In genomic region chr15:79322306-79322705, GRCh38 we compare ENCODE assay signal across 37 cellular contexts. TPM values are rescaled to one million over a fixed set of nuclear protein-coding genes. Genes with fewer than 3 reads are reported as not detected.
"Had no signal": no experiment of that assay in that cellular context is flagged by ENCODE, and none has a peak within 500 bp of the region (broad histone marks: within the 10 kb centered on the region; RNA-seq: fewer than 3 reads in every experiment).

No MANE protein-coding gene starts in this region.

- H3K4me3 Mint-ChIP-seq: dendritic cell treated with granulocyte-macrophage colony-stimulating factor and Interleukin-4, amounts not matched to agents 40 ng/mL and 50 ng/mL, for 4 days; endodermal cell; naive thymus-derived CD4-positive, alpha-beta T cell; nephron; stimulated activated effector memory CD8-positive, alpha-beta T cell treated with anti-CD3 and anti-CD28 coated beads, Interleukin-12 subunit alpha, Interleukin-12 subunit beta, amount 100 ng/mL, for 72 hours had no signal

- H3K36me3 ChIP-seq: ovary had no signal

- DNase-seq: colonic mucosa; effector CD8-positive, alpha-beta T cell; endodermal cell; esophagus squamous epithelium; foreskin melanocyte; glutamatergic neuron; heart right ventricle; hippocampal formation; left cardiac atrium; left lung; mesendoderm; midbrain; naive thymus-derived CD4-positive, alpha-beta T cell; occipital lobe; ovary; posterior cingulate gyrus; psoas muscle; right cardiac atrium; sigmoid colon; stimulated activated CD4-positive, alpha-beta T cell treated with anti-CD3 and anti-CD28 coated beads, Interleukin-2, amount 100 ng/mL, for 24 hours; stimulated activated CD4-positive, alpha-beta T cell treated with anti-CD3 and anti-CD28 coated beads, Interleukin-4, amount 100 ng/mL, for 24 hours; stimulated activated naive CD4-positive, alpha-beta T cell treated with Interleukin-2 at 50 U/mL for 16 hours; stomach; testis had no signal

- H3K9me3 Mint-ChIP-seq: dendritic cell treated with granulocyte-macrophage colony-stimulating factor and Interleukin-4, amounts not matched to agents 40 ng/mL and 50 ng/mL, for 4 days; stimulated activated effector memory CD8-positive, alpha-beta T cell treated with anti-CD3 and anti-CD28 coated beads, Interleukin-12 subunit alpha, Interleukin-12 subunit beta, amount 100 ng/mL, for 72 hours had no signal

- ATAC-seq: heart right ventricle; left cardiac atrium; left lung; naive thymus-derived CD4-positive, alpha-beta T cell; psoas muscle; stimulated activated effector memory CD8-positive, alpha-beta T cell treated with anti-CD3 and anti-CD28 coated beads, Interleukin-12 subunit alpha, Interleukin-12 subunit beta, amount 100 ng/mL, for 72 hours had no signal

- H3K9me3 ChIP-seq: colonic mucosa, esophagus squamous epithelium, heart right ventricle, left lung, ovary, psoas muscle, sigmoid colon, stomach, testis, upper lobe of left lung had no signal

- H3K27ac Mint-ChIP-seq: dendritic cell treated with granulocyte-macrophage colony-stimulating factor and Interleukin-4, amounts not matched to agents 40 ng/mL and 50 ng/mL, for 4 days; endodermal cell; naive thymus-derived CD4-positive, alpha-beta T cell; nephron; stimulated activated effector memory CD8-positive, alpha-beta T cell treated with anti-CD3 and anti-CD28 coated beads, Interleukin-12 subunit alpha, Interleukin-12 subunit beta, amount 100 ng/mL, for 72 hours had no signal

- H3K4me3 ChIP-seq: colonic mucosa, esophagus squamous epithelium, heart right ventricle, left lung, ovary, psoas muscle, sigmoid colon, stomach, testis, tibial nerve, upper lobe of left lung had no signal

- H3K27me3 Mint-ChIP-seq: dendritic cell treated with granulocyte-macrophage colony-stimulating factor and Interleukin-4, amounts not matched to agents 40 ng/mL and 50 ng/mL, for 4 days; naive thymus-derived CD4-positive, alpha-beta T cell had no signal

- H3K27ac ChIP-seq: colonic mucosa, esophagus squamous epithelium, heart right ventricle, left lung, ovary, psoas muscle, sigmoid colon, stomach, testis, tibial nerve, upper lobe of left lung had no signal

- H3K27me3 ChIP-seq: colonic mucosa, esophagus squamous epithelium, heart right ventricle, left lung, ovary, sigmoid colon, stomach, testis, tibial nerve, upper lobe of left lung had no signal

- H3K4me1 Mint-ChIP-seq: endodermal cell, nephron had no signal

- H3K4me1 ChIP-seq: colonic mucosa, esophagus squamous epithelium, heart right ventricle, left lung, psoas muscle, sigmoid colon, stomach, testis, tibial nerve, upper lobe of left lung had no signal

RNA-seq across cellular contexts. Expression of gene ANKRD34C, which starts 39.8 kb away (rescaled TPM):
- total RNA-seq: colonic mucosa; endodermal cell; epithelial cell of proximal tubule; esophagus squamous epithelium; kidney epithelial cell; left lung; lower leg skin; lung microvascular endothelial cell; mucosa of gallbladder; naive thymus-derived CD4-positive, alpha-beta T cell; occipital lobe; psoas muscle; renal cortical epithelial cell; right cardiac atrium; skeletal muscle tissue; stomach; subcutaneous adipose tissue; tibial nerve; upper lobe of left lung had no signal
- polyA plus RNA-seq: naive thymus-derived CD4-positive, alpha-beta T cell; sigmoid colon; stomach had no signal
